1 cellular context compared by ENCODE assay signal in the genomic region with DNA sequence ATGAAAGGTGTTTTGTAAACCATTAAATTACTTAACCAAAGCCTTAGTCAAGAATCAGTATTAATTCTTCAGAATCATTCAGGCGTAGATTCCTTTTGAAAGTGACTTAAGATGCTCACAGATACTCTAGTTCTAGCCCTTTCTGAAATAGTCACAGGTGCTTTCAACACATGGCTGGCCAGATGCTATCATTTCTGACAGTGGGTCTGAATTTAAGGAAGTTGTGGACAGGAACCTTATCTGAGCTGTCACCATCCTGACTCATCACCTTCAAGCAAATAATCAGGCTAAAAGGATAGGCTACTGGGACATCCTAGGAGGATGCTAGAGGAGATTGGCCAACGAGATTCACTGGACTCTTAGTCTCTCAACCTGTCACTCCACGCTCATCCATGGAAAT.
TF ChIP-seq lines count a peak whose summit lies in the region.

No MANE protein-coding gene starts in this region.

TF ChIP-seq in GM12878, 131 proteins besides CTCF, POLR2A, EP300 and RAD21 (continued from another document):
- TF ChIP-seq, protein P1, sequence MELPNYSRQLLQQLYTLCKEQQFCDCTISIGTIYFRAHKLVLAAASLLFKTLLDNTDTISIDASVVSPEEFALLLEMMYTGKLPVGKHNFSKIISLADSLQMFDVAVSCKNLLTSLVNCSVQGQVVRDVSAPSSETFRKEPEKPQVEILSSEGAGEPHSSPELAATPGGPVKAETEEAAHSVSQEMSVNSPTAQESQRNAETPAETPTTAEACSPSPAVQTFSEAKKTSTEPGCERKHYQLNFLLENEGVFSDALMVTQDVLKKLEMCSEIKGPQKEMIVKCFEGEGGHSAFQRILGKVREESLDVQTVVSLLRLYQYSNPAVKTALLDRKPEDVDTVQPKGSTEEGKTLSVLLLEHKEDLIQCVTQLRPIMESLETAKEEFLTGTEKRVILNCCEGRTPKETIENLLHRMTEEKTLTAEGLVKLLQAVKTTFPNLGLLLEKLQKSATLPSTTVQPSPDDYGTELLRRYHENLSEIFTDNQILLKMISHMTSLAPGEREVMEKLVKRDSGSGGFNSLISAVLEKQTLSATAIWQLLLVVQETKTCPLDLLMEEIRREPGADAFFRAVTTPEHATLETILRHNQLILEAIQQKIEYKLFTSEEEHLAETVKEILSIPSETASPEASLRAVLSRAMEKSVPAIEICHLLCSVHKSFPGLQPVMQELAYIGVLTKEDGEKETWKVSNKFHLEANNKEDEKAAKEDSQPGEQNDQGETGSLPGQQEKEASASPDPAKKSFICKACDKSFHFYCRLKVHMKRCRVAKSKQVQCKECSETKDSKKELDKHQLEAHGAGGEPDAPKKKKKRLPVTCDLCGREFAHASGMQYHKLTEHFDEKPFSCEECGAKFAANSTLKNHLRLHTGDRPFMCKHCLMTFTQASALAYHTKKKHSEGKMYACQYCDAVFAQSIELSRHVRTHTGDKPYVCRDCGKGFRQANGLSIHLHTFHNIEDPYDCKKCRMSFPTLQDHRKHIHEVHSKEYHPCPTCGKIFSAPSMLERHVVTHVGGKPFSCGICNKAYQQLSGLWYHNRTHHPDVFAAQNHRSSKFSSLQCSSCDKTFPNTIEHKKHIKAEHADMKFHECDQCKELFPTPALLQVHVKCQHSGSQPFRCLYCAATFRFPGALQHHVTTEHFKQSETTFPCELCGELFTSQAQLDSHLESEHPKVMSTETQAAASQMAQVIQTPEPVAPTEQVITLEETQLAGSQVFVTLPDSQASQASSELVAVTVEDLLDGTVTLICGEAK (IDR thresholded peaks at IDR 0.05; ENCODE audit: borderline replicate concordance): no peak
- no peak for TF ChIP-seq CHD2 (IDR thresholded peaks at IDR 0.05; ENCODE audit: borderline replicate concordance, low read depth, low read length)
- TF ChIP-seq, protein P2, sequence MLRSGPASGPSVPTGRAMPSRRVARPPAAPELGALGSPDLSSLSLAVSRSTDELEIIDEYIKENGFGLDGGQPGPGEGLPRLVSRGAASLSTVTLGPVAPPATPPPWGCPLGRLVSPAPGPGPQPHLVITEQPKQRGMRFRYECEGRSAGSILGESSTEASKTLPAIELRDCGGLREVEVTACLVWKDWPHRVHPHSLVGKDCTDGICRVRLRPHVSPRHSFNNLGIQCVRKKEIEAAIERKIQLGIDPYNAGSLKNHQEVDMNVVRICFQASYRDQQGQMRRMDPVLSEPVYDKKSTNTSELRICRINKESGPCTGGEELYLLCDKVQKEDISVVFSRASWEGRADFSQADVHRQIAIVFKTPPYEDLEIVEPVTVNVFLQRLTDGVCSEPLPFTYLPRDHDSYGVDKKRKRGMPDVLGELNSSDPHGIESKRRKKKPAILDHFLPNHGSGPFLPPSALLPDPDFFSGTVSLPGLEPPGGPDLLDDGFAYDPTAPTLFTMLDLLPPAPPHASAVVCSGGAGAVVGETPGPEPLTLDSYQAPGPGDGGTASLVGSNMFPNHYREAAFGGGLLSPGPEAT (IDR thresholded peaks at IDR 0.05; ENCODE audit: low read depth): no peak
- TF ChIP-seq, protein P3, sequence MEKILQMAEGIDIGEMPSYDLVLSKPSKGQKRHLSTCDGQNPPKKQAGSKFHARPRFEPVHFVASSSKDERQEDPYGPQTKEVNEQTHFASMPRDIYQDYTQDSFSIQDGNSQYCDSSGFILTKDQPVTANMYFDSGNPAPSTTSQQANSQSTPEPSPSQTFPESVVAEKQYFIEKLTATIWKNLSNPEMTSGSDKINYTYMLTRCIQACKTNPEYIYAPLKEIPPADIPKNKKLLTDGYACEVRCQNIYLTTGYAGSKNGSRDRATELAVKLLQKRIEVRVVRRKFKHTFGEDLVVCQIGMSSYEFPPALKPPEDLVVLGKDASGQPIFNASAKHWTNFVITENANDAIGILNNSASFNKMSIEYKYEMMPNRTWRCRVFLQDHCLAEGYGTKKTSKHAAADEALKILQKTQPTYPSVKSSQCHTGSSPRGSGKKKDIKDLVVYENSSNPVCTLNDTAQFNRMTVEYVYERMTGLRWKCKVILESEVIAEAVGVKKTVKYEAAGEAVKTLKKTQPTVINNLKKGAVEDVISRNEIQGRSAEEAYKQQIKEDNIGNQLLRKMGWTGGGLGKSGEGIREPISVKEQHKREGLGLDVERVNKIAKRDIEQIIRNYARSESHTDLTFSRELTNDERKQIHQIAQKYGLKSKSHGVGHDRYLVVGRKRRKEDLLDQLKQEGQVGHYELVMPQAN (conservative IDR thresholded peaks at IDR 0.05): no peak
- no peak for TF ChIP-seq TBL1XR1 (IDR thresholded peaks at IDR 0.05; ENCODE audit: low read depth, low read length)
- TF ChIP-seq NR2F1 (conservative IDR thresholded peaks at IDR 0.05): no peak
